ENCODE assay signal across 8 cellular contexts in genomic region chr1:156496211-156496761, GRCh38. TPM values are rescaled to one million over a fixed set of nuclear protein-coding genes. Genes with fewer than 3 reads are reported as not detected.
DNase-seq lines count a peak whose midpoint lies in the region; ATAC-seq and TF ChIP-seq lines count a peak whose summit lies in the region.

No MANE protein-coding gene starts in this region.

- H3K4me2 ChIP-seq in smooth muscle cell: peak overlapping the region; percentile 97

- ATAC-seq in GM18505 (IDR thresholded peaks at IDR 0.05; ENCODE audit: unreplicated experiment): no peak

- peaks cover 92% of the 10 kb centered on the region for H3K79me2 ChIP-seq in smooth muscle cell (ENCODE audit: low read depth)

- no peaks in the 10 kb centered on the region for H3K27me3 ChIP-seq in NT2/D1 (ENCODE audit: insufficient read depth, insufficient read length)
- no peaks in the 10 kb centered on the region for H3K27me3 ChIP-seq in smooth muscle cell (ENCODE audit: low read depth)
- H3K27me3 ChIP-seq in HAP-1 (ENCODE audit: low read depth): no peaks in the 10 kb centered on the region

- H3K9ac ChIP-seq in NT2/D1 (ENCODE audit: insufficient read length, low read depth) (peak overlapping the region; percentile 53), smooth muscle cell (ENCODE audit: low read depth) (no peak overlapping the region)

- H3F3A ChIP-seq in smooth muscle cell (ENCODE audit: low read depth): no peaks in the 10 kb centered on the region

- TF ChIP-seq CTCF in fibroblast of mammary gland (conservative IDR thresholded peaks at IDR 0.05; ENCODE audit: control insufficient read depth, insufficient read depth, low read depth, low read length) (no peak), smooth muscle cell (IDR thresholded peaks at IDR 0.05; ENCODE audit: borderline replicate concordance, insufficient read depth, poor library complexity, severe bottlenecking) (no peak)

- no peak overlapping the region for H3K4me3 ChIP-seq in NT2/D1 (ENCODE audit: insufficient read length, low read depth)
- H3K4me3 ChIP-seq in fibroblast of mammary gland (ENCODE audit: control insufficient read depth, low read depth, low read length): no peak overlapping the region
- H3K4me3 ChIP-seq in smooth muscle cell: peak overlapping the region; percentile 4
- H3K4me3 ChIP-seq in HAP-1: no peak overlapping the region

- WGBS in smooth muscle cell (ENCODE audit: low lambda C conversion rate): 42% methylated on average over 9 of the region's 10 CpGs

- peak; percentile 44 for TF ChIP-seq POLR2A in GM18505 (IDR thresholded peaks at IDR 0.05; ENCODE audit: borderline replicate concordance, extremely low read depth, insufficient read depth, insufficient read length)

- H4K20me1 ChIP-seq in smooth muscle cell (ENCODE audit: low read depth): peaks cover 92% of the 10 kb centered on the region

- no peak overlapping the region for H2AFZ ChIP-seq in smooth muscle cell (ENCODE audit: low read depth)

- H3K9me3 ChIP-seq in NT2/D1 (ENCODE audit: insufficient read depth, low read length) (no peaks in the 10 kb centered on the region), smooth muscle cell (replicated peaks; ENCODE audit: low read depth) (no peaks in the 10 kb centered on the region), HAP-1 (no peaks in the 10 kb centered on the region)

- DNase-seq in NT2/D1 (ENCODE audit: low read depth, low spot score) (no peak), fibroblast of mammary gland (ENCODE audit: low read depth) (peak; percentile 56), smooth muscle cell (lab: John Stamatoyannopoulos, UW; ENCODE audit: unreplicated experiment) (no peak), HAP-1 (ENCODE audit: low spot score in 2 of 2) (no peak), NCI-H1417 (lab: John Stamatoyannopoulos, UW) (no peak), NCI-H2196 (lab: John Stamatoyannopoulos, UW; ENCODE audit: unreplicated experiment) (no peak), NCI-H2081 (lab: John Stamatoyannopoulos, UW) (no peak)

- H3K27ac ChIP-seq in smooth muscle cell (ENCODE audit: low read depth): peak overlapping the region; percentile 62

- in situ Hi-C loops in HAP-1 (cut with MboI; ENCODE audit: low sequenced_read_pairs): no loop called here

- peaks cover 12% of the 10 kb centered on the region for H3K36me3 ChIP-seq in NT2/D1 (ENCODE audit: insufficient read depth, insufficient read length, low read length)
- H3K36me3 ChIP-seq in smooth muscle cell (ENCODE audit: low read depth): no peaks in the 10 kb centered on the region
- no peaks in the 10 kb centered on the region for H3K36me3 ChIP-seq in HAP-1 (replicated peaks)

- H3K4me1 ChIP-seq in NT2/D1 (ENCODE audit: insufficient read depth, insufficient read length) (peaks cover 50% of the 10 kb centered on the region), smooth muscle cell (ENCODE audit: low read depth) (peaks cover 48% of the 10 kb centered on the region), HAP-1 (peaks cover 13% of the 10 kb centered on the region)

RNA-seq across cellular contexts. Expression of gene MEF2D, which starts 4.3 kb away (rescaled TPM):
- total RNA-seq in smooth muscle cell: 23.2 and 24.3 TPM in 2 replicates
- 40.5 and 45.6 TPM in 2 replicates for polyA plus RNA-seq in smooth muscle cell
